In genomic region chr12:131499160-131499863, GRCh38 we compare ENCODE assay signal across 15 cellular contexts.
DNase-seq lines count a peak whose midpoint lies in the region; ATAC-seq, FAIRE-seq and TF ChIP-seq lines count a peak whose summit lies in the region.
"Had no signal": no experiment of that assay in that cellular context is flagged by ENCODE, and none has a peak within 500 bp of the region (broad histone marks: within the 10 kb centered on the region; RNA-seq: fewer than 3 reads in every experiment).

No MANE protein-coding gene starts in this region.

- no peaks in the 10 kb centered on the region for H3K79me2 ChIP-seq in GM12878 (ENCODE audit: control insufficient read depth, insufficient read depth, low read length)

- no peak overlapping the region for H3K4me2 ChIP-seq in GM12878 (ENCODE audit: control insufficient read depth, insufficient read depth)

- intact Hi-C loops in GM12878 (cut with micrococcal nuclease; ENCODE audit: unreplicated experiment): no loop called here

- H2AFZ ChIP-seq in GM12878 (ENCODE audit: control insufficient read depth, low read depth, low read length): no peak overlapping the region

- no peaks in the 10 kb centered on the region for H4K20me1 ChIP-seq in GM12878 (ENCODE audit: control insufficient read depth, insufficient read depth)

- no peaks in the 10 kb centered on the region for H3K27me3 ChIP-seq in GM12878 (replicated peaks in 1 of 2; ENCODE audit: control insufficient read depth in 2 of 2, insufficient read depth in 2 of 2, low read length in 1 of 2)

- H3K4me3 ChIP-seq in GM12878: no peak overlapping the region
- H3K4me3 ChIP-seq: psoas muscle had no signal

- FAIRE-seq in GM12878 (lab: Jason Lieb, UNC): no peak
- FAIRE-seq: H54 had no signal

- SMC1A ChIA-PET in GM12878 (lab: Charles Lee; ENCODE audit: uncharacterized antibody, unreplicated experiment): interaction anchor here (0.5 kb wide), 1 partner anchor 36 kb away, joined by 3 read pairs; no protein-coding TSS in a partner anchor

- DNase-seq in GM12878 (ENCODE audit: low read depth, low spot score) (no peak), occipital lobe (lab: John Stamatoyannopoulos, UW) (peak; percentile 4), GM03348 (ENCODE audit: low spot score) (no peak), GM13977 (ENCODE audit: low spot score) (no peak), activated gamma-delta T cell treated with Interleukin-2 at 50 U/mL for 16 hours (no peak)
- DNase-seq: activated CD4-positive, alpha-beta memory T cell treated with anti-CD3 and anti-CD28 coated beads for 36 hours; activated effector memory CD4-positive, alpha-beta T cell treated with Interleukin-2 at 50 U/mL for 16 hours; NK-92 treated with Interleukin-12 subunit alpha and Interleukin-12 subunit beta, amount 100 ng/mL, for 24 hours; psoas muscle; SIG-M5; T-helper 9 cell had no signal

- no peaks in the 10 kb centered on the region for H3K9me3 ChIP-seq in GM12878 (replicated peaks; ENCODE audit: control insufficient read depth, insufficient read depth, low read length)
- H3K9me3 ChIP-seq: psoas muscle had no signal

- no peak for TF ChIP-seq RAD21 in GM12878 (IDR thresholded peaks at IDR 0.05; ENCODE audit: insufficient read depth, low read depth, low read length)

- RAD21 ChIA-PET in GM12878 (lab: Charles Lee; ENCODE audit: unreplicated experiment): interaction anchor here (1.2 kb wide), 1 partner anchor 12 kb away, joined by 3 read pairs; no protein-coding TSS in a partner anchor

- peaks cover 10% of the 10 kb centered on the region for H3K4me1 ChIP-seq in GM12878 (ENCODE audit: control insufficient read depth, insufficient read depth, low read length)
- H3K4me1 ChIP-seq: psoas muscle had no signal

- no peak for TF ChIP-seq EP300 in GM12878 (IDR thresholded peaks at IDR 0.05; ENCODE audit: borderline replicate concordance in 1 of 2, control insufficient read depth in 1 of 2, low read depth in 2 of 2, low read length in 2 of 2)

- no peaks in the 10 kb centered on the region for H3K36me3 ChIP-seq in GM12878 (ENCODE audit: control insufficient read depth in 2 of 2, insufficient read depth in 2 of 2, low read length in 1 of 2)

- in situ Hi-C loops in GM12878 (cut with MboI): no loop called here
- in situ Hi-C loops in GM13977 (cut with MboI; ENCODE audit: low pct_unique_long_range_greater_than_20kb, low sequenced_read_pairs, unreplicated experiment): no loop called here

- 33% methylated on average over 1 of the region's 1 CpG for WGBS in GM12878 (ENCODE audit: insufficient coverage, insufficient replicate concordance, low lambda C conversion rate, missing lambda C conversion rate)

- H3K9ac ChIP-seq in GM12878 (ENCODE audit: control insufficient read depth, insufficient read depth, low read length): no peak overlapping the region

- TF ChIP-seq CTCF in GM12878 (IDR thresholded peaks at IDR 0.05 in 2 of 3, conservative IDR thresholded peaks at IDR 0.05 in 1 of 3; ENCODE audit: control insufficient read depth in 2 of 3, extremely low read depth in 1 of 3, insufficient read depth in 1 of 3, low read depth in 3 of 3, low read length in 3 of 3) (no peak), GM13977 (IDR thresholded peaks at IDR 0.05; ENCODE audit: extremely low read depth, insufficient read depth, missing control alignments) (no peak)

- no TSS peak for BruUV-seq in GM12878 (replicated peaks; lab: Mats Ljungman, UMichigan)

- TF ChIP-seq POLR2A in GM12878 (IDR thresholded peaks at IDR 0.05; ENCODE audit: low read depth, low read length): no peak

- CTCF ChIA-PET in GM12878 (lab: Yijun Ruan, JAX): no interaction called here

- H3K27ac ChIP-seq in GM12878 (ENCODE audit: control insufficient read depth, insufficient read depth): no peak overlapping the region
- H3K27ac ChIP-seq: psoas muscle had no signal

- peak; percentile 51 for ATAC-seq in GM18520 (IDR thresholded peaks at IDR 0.05; ENCODE audit: unreplicated experiment)
- ATAC-seq in HG02884 (IDR thresholded peaks at IDR 0.05; ENCODE audit: unreplicated experiment): peak; percentile 81
- ATAC-seq in GM12878: no peak
- ATAC-seq in HG03039 (IDR thresholded peaks at IDR 0.05; ENCODE audit: unreplicated experiment): no peak

- POLR2A ChIA-PET in GM12878 (lab: Charles Lee): no interaction called here

TF ChIP-seq in GM12878, 131 proteins besides CTCF, POLR2A, EP300 and RAD21 (continues in another document):
- TF ChIP-seq CREM (IDR thresholded peaks at IDR 0.05; ENCODE audit: low read depth) (peak; percentile 46; the same call in 1 of the 2 replicates), ATF2 (IDR thresholded peaks at IDR 0.05; ENCODE audit: low read length) (peak; percentile 67), ZNF384 (IDR thresholded peaks at IDR 0.05; ENCODE audit: borderline replicate concordance, low read depth, low read length) (no peak), DPF2 (IDR thresholded peaks at IDR 0.05) (no peak), IRF5 (IDR thresholded peaks at IDR 0.05; ENCODE audit: borderline replicate concordance) (no peak), PAX5 (IDR thresholded peaks at IDR 0.05; ENCODE audit: borderline replicate concordance, low read depth, low read length) (no peak), MEF2A (IDR thresholded peaks at IDR 0.05; ENCODE audit: insufficient read depth, low read depth, low read length) (peak; percentile 75; the same call in 1 of the 2 replicates), KDM1A (IDR thresholded peaks at IDR 0.05; ENCODE audit: borderline replicate concordance) (no peak), GABPA (IDR thresholded peaks at IDR 0.05; ENCODE audit: low read depth) (0 out of 2 replicates have a peak, but pooled peaks have one; percentile 19), EGR1 (IDR thresholded peaks at IDR 0.05; ENCODE audit: borderline replicate concordance in 1 of 2, low read depth in 2 of 2, low read length in 2 of 2) (no peak), SPI1 (IDR thresholded peaks at IDR 0.05; ENCODE audit: borderline replicate concordance, insufficient read depth, low read depth, low read length) (peak; percentile 53; the same call in 1 of the 2 replicates), SRF (IDR thresholded peaks at IDR 0.05; ENCODE audit: low read depth in 2 of 2, low read length in 2 of 2) (peak in 1 of 2 experiments; percentile 64; a peak in 1 of 4 replicates)
- TF ChIP-seq, protein P1, sequence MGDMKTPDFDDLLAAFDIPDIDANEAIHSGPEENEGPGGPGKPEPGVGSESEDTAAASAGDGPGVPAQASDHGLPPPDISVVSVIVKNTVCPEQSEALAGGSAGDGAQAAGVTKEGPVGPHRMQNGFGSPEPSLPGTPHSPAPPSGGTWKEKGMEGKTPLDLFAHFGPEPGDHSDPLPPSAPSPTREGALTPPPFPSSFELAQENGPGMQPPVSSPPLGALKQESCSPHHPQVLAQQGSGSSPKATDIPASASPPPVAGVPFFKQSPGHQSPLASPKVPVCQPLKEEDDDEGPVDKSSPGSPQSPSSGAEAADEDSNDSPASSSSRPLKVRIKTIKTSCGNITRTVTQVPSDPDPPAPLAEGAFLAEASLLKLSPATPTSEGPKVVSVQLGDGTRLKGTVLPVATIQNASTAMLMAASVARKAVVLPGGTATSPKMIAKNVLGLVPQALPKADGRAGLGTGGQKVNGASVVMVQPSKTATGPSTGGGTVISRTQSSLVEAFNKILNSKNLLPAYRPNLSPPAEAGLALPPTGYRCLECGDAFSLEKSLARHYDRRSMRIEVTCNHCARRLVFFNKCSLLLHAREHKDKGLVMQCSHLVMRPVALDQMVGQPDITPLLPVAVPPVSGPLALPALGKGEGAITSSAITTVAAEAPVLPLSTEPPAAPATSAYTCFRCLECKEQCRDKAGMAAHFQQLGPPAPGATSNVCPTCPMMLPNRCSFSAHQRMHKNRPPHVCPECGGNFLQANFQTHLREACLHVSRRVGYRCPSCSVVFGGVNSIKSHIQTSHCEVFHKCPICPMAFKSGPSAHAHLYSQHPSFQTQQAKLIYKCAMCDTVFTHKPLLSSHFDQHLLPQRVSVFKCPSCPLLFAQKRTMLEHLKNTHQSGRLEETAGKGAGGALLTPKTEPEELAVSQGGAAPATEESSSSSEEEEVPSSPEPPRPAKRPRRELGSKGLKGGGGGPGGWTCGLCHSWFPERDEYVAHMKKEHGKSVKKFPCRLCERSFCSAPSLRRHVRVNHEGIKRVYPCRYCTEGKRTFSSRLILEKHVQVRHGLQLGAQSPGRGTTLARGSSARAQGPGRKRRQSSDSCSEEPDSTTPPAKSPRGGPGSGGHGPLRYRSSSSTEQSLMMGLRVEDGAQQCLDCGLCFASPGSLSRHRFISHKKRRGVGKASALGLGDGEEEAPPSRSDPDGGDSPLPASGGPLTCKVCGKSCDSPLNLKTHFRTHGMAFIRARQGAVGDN (IDR thresholded peaks at IDR 0.05): no peak

Comparison
In these comparisons a context has a peak if more than half of its experiments do, and no peak if none do; other contexts are left out.
1. ATAC-seq: peak in GM18520 (single experiment) and HG02884 (single experiment); none in GM12878 (single experiment) and HG03039 (single experiment).